In the genomic region with DNA sequence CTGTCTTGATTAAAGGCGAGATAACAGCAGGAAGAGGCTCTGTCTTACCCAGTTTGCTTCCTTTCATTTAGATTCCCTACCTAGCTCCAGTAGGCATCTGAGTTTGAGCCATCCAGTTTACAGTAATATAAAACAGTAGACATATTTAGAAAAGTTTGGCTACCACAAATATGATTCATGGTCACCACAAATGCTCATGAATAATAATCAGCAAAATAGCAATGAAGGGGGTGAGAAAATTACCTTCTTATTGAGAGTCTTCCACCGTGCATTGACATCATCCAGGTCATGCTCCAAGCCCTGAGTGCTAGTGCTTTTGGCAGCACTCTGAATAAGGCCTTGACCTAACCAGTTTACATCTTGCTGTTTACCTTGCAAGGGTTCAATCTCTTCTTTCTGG, we compare ENCODE assay signal across 26 cellular contexts.
A peak's percentile ranks its signal among the peaks of the same experiment; 100 is the strongest.
DNase-seq lines count a peak whose midpoint lies in the region; ATAC-seq and TF ChIP-seq lines count a peak whose summit lies in the region.
"Had no signal": no experiment of that assay in that cellular context is flagged by ENCODE, and none has a peak within 500 bp of the region (broad histone marks: within the 10 kb centered on the region; RNA-seq: fewer than 3 reads in every experiment).

No MANE protein-coding gene starts in this region.

- no CpG with 5 or more reads among the region's 2 CpGs for WGBS in IMR-90 (ENCODE audit: extremely low coverage in 2 of 2, insufficient read length in 1 of 2), 2 experiments
- WGBS in mesenchymal stem cell, result 100% methylated on average over 2 of the region's 2 CpGs

- peaks cover 6% of the 10 kb centered on the region for H3K9me1 ChIP-seq in IMR-90 (ENCODE audit: insufficient read depth, low read length)

- H2BK20ac ChIP-seq in IMR-90 (ENCODE audit: low read depth, low read length), result no peak overlapping the region

- no peaks in the 10 kb centered on the region for H3K27me3 Mint-ChIP-seq in T-helper 17 cell
- H3K27me3 Mint-ChIP-seq: effector memory CD8-positive, alpha-beta T cell had no signal

- no peak overlapping the region for H2BK12ac ChIP-seq in mesenchymal stem cell (ENCODE audit: low read length in 2 of 2)

- no peak overlapping the region for H3K56ac ChIP-seq in IMR-90 (ENCODE audit: extremely low read depth, insufficient read depth, low read length)

- TF ChIP-seq RAD21 in IMR-90 (IDR thresholded peaks at IDR 0.05; ENCODE audit: low read length), result no peak

- H2BK5ac ChIP-seq in IMR-90 (ENCODE audit: low read depth, low read length, poor library complexity, severe bottlenecking) (no peak overlapping the region), mesenchymal stem cell (ENCODE audit: low read depth, low read length, poor library complexity, severe bottlenecking) (no peak overlapping the region)

- H3K23ac ChIP-seq in IMR-90 (ENCODE audit: low read depth, low read length) (peak overlapping the region; percentile 65; the same call in 1 of the 2 replicates), mesenchymal stem cell (ENCODE audit: low read length in 2 of 2) (no peak overlapping the region)

- peak overlapping the region; percentile 12; the same call in 1 of the 2 replicates for H4K5ac ChIP-seq in IMR-90 (ENCODE audit: low read depth, low read length)

- H2BK15ac ChIP-seq in IMR-90 (ENCODE audit: low read depth, low read length) (no peak overlapping the region), mesenchymal stem cell (ENCODE audit: low read depth, poor library complexity, severe bottlenecking) (no peak overlapping the region)

- H2AK5ac ChIP-seq in IMR-90 (ENCODE audit: low read depth, low read length) (peak overlapping the region; percentile 39; the same call in 1 of the 2 replicates), mesenchymal stem cell (ENCODE audit: low read length, severe bottlenecking) (no peak overlapping the region)

- no peak overlapping the region for H3K27ac ChIP-seq in IMR-90 (ENCODE audit: insufficient read depth, low read length)
- peak overlapping the region; percentile 28 for H3K27ac ChIP-seq in mesenchymal stem cell (ENCODE audit: low read length, poor library complexity, severe bottlenecking)
- no peak overlapping the region for H3K27ac ChIP-seq in upper lobe of right lung
- H3K27ac ChIP-seq: adrenal gland, colonic mucosa, ovary, suprapubic skin had no signal

- peak; percentile 49 for DNase-seq in IMR-90
- peak; percentile 34 for DNase-seq in choroid plexus epithelial cell (ENCODE audit: low read depth)
- no peak for DNase-seq in mesenchymal stem cell
- DNase-seq in upper lobe of right lung, result no peak
- no peak for DNase-seq in T-helper 17 cell
- DNase-seq in retina, result no peak
- no peak for DNase-seq in NCI-H1694 treated with DMSO at 0.1 percent for 48 hours (lab: John Stamatoyannopoulos, UW)
- DNase-seq: ACHN; activated B cell treated with CpG ODN at 0.5 μM for 24 hours; activated CD4-positive, alpha-beta T cell treated with anti-CD3 and anti-CD28 coated beads, Interleukin-2, amount 50 U/mL, for 1 hour; activated naive CD4-positive, alpha-beta T cell treated with Interleukin-2 at 50 U/mL for 16 hours; activated T-cell treated with anti-CD3 and anti-CD28 coated beads, Interleukin-2, amount 50 U/mL, for 72 hours; adrenal gland; colonic mucosa; effector memory CD8-positive, alpha-beta T cell; hippocampal formation; MG63; natural killer cell; NCI-H1105 treated with DMSO at 0.1 percent for 48 hours; NCI-H2029; ovary; SIG-M5; stimulated activated CD4-positive, alpha-beta T cell treated with anti-CD3 and anti-CD28 coated beads, Interleukin-4, amount 100 ng/mL, for 1 hour; T-helper 9 cell had no signal

- H3K4me1 Mint-ChIP-seq in T-helper 17 cell, result no peaks in the 10 kb centered on the region
- H3K4me1 Mint-ChIP-seq: activated B cell treated with CpG ODN at 0.5 μM for 24 hours, natural killer cell had no signal

- H4K91ac ChIP-seq in IMR-90 (ENCODE audit: insufficient read depth, low read depth, low read length), result no peak overlapping the region
- H4K91ac ChIP-seq in mesenchymal stem cell (ENCODE audit: low read length), result no peak overlapping the region

- H3K79me1 ChIP-seq in IMR-90 (ENCODE audit: low read depth in 1 of 2, low read length in 2 of 2) (peaks cover 48 to 75% of the 10 kb centered on the region in 2 experiments), mesenchymal stem cell (replicated peaks; ENCODE audit: low read length, poor library complexity, severe bottlenecking) (peaks cover 18% of the 10 kb centered on the region)

- H3K4me1 ChIP-seq in IMR-90 (ENCODE audit: control insufficient read depth, insufficient read depth, low read length), result peaks cover 7% of the 10 kb centered on the region
- H3K4me1 ChIP-seq in mesenchymal stem cell (ENCODE audit: control insufficient read depth, insufficient read depth, low read depth, low read length), result peaks cover 6% of the 10 kb centered on the region
- H3K4me1 ChIP-seq in upper lobe of right lung, result peaks cover 3% of the 10 kb centered on the region
- H3K4me1 ChIP-seq: colonic mucosa had no signal

- H3K4ac ChIP-seq in IMR-90 (ENCODE audit: low read depth, low read length), result no peak overlapping the region
- no peak overlapping the region for H3K4ac ChIP-seq in mesenchymal stem cell (ENCODE audit: low read depth in 1 of 2, low read length in 2 of 2)

- H3K14ac ChIP-seq in IMR-90 (replicated peaks; ENCODE audit: low read depth, low read length), result no peak overlapping the region
- H3K14ac ChIP-seq in mesenchymal stem cell (ENCODE audit: low read length in 2 of 2), result no peak overlapping the region

- H3K4me3 ChIP-seq in IMR-90 (ENCODE audit: insufficient read depth, low read depth, low read length) (no peak overlapping the region), choroid plexus epithelial cell (ENCODE audit: low read depth, low read length) (no peak overlapping the region), mesenchymal stem cell (ENCODE audit: insufficient read depth in 1 of 2, low read depth in 1 of 2, low read length in 2 of 2) (no peak overlapping the region), upper lobe of right lung (peak overlapping the region; percentile 6)
- H3K4me3 ChIP-seq: colonic mucosa, MG63, suprapubic skin had no signal

- no peaks in the 10 kb centered on the region for H3K9me3 ChIP-seq in IMR-90 (ENCODE audit: control insufficient read depth, insufficient read depth, low read length)
- H3K9me3 ChIP-seq in mesenchymal stem cell (ENCODE audit: control insufficient read depth, low read length), result no peaks in the 10 kb centered on the region
- no peaks in the 10 kb centered on the region for H3K9me3 ChIP-seq in upper lobe of right lung
- no peaks in the 10 kb centered on the region for H3K9me3 ChIP-seq in T-helper 17 cell (ENCODE audit: control insufficient read depth, low read length, poor library complexity, severe bottlenecking)
- H3K9me3 ChIP-seq: adrenal gland, colonic mucosa, MG63, ovary, suprapubic skin had no signal

- H3K4me3 Mint-ChIP-seq in T-helper 17 cell, result no peak overlapping the region
- H3K4me3 Mint-ChIP-seq: activated B cell treated with CpG ODN at 0.5 μM for 24 hours; activated T-cell treated with anti-CD3 and anti-CD28 coated beads, Interleukin-2, amount 50 U/mL, for 72 hours; effector memory CD8-positive, alpha-beta T cell; natural killer cell had no signal

- H3K4me2 ChIP-seq in IMR-90 (ENCODE audit: low read depth, low read length) (peak overlapping the region; percentile 45), mesenchymal stem cell (ENCODE audit: low read length, poor library complexity, severe bottlenecking) (no peak overlapping the region)

- POLR2A ChIA-PET in IMR-90 (lab: Charles Lee; ENCODE audit: unreplicated experiment), result no interaction called here

- no TSS peak for BruUV-seq in IMR-90 (replicated peaks; lab: Mats Ljungman, UMichigan)

- H2AK9ac ChIP-seq in IMR-90 (replicated peaks; ENCODE audit: low read depth, low read length, poor library complexity), result no peak overlapping the region

- H2AFZ ChIP-seq in IMR-90 (replicated peaks; ENCODE audit: low read length, poor library complexity) (no peak overlapping the region), mesenchymal stem cell (ENCODE audit: low read depth, low read length) (no peak overlapping the region)

- CTCF ChIA-PET in IMR-90 (lab: Yijun Ruan, JAX), result no interaction called here

- no peak for ATAC-seq in IMR-90 (ENCODE audit: low read depth)
- ATAC-seq in upper lobe of right lung, result no peak
- ATAC-seq in T-helper 17 cell, result no peak
- no peak for ATAC-seq in GM21360 (IDR thresholded peaks at IDR 0.05; ENCODE audit: unreplicated experiment)
- ATAC-seq: activated T-cell treated with anti-CD3 and anti-CD28 coated beads, Interleukin-2, amount 50 U/mL, for 72 hours; effector memory CD8-positive, alpha-beta T cell; natural killer cell had no signal

- TF ChIP-seq POLR2A in IMR-90 (IDR thresholded peaks at IDR 0.05; ENCODE audit: low read depth, low read length), result no peak

- in situ Hi-C loops in IMR-90 (cut with MboI; ENCODE audit: low sequenced_read_pairs), result no loop called here

- dilution Hi-C loops in IMR-90 (cut with HindIII; ENCODE audit: low sequenced_read_pairs, unreplicated experiment), result no loop called here

- 0 out of 4 replicates have a peak overlapping the region, but pooled peaks of 1 of the 2 experiments have one; percentile 26 for H4K8ac ChIP-seq in IMR-90 (ENCODE audit: low read depth in 2 of 2, low read length in 2 of 2)
- H4K8ac ChIP-seq in mesenchymal stem cell (ENCODE audit: low read length), result no peak overlapping the region

- H3K9ac ChIP-seq in IMR-90 (ENCODE audit: low read depth, low read length) (no peak overlapping the region), mesenchymal stem cell (ENCODE audit: low read length) (no peak overlapping the region)

- H3K27me3 ChIP-seq in IMR-90 (ENCODE audit: control insufficient read depth, insufficient read depth, low read length) (no peaks in the 10 kb centered on the region), mesenchymal stem cell (ENCODE audit: control insufficient read depth in 1 of 2, insufficient read depth in 1 of 2, low read length in 2 of 2) (no peaks in the 10 kb centered on the region), upper lobe of right lung (no peaks in the 10 kb centered on the region)
- H3K27me3 ChIP-seq: adrenal gland, colonic mucosa, MG63, ovary, suprapubic skin had no signal

- intact Hi-C loops in IMR-90 (cut with micrococcal nuclease), result no loop called here
- intact Hi-C loops in upper lobe of right lung (cut with DNase I), result no loop called here

- TF ChIP-seq CTCF in IMR-90 (conservative IDR thresholded peaks at IDR 0.05; ENCODE audit: low read depth, low read length) (no peak), choroid plexus epithelial cell (conservative IDR thresholded peaks at IDR 0.05; ENCODE audit: low read depth, low read length) (no peak), upper lobe of right lung (IDR thresholded peaks at IDR 0.05) (no peak)

- H3K18ac ChIP-seq in IMR-90 (ENCODE audit: low read depth, low read length), result peak overlapping the region; percentile 24; the same call in 1 of the 2 replicates
- no peak overlapping the region for H3K18ac ChIP-seq in mesenchymal stem cell (ENCODE audit: low read depth in 1 of 2, low read length in 2 of 2)

- H3K36me3 ChIP-seq in IMR-90 (ENCODE audit: control insufficient read depth, insufficient read depth, low read length), result peaks cover 29% of the 10 kb centered on the region
- peaks cover 3 to 54% of the 10 kb centered on the region in 2 experiments for H3K36me3 ChIP-seq in mesenchymal stem cell (ENCODE audit: control insufficient read depth in 1 of 2, insufficient read depth in 2 of 2, low read depth in 1 of 2, low read length in 2 of 2)
- H3K36me3 ChIP-seq in upper lobe of right lung, result peaks cover 35% of the 10 kb centered on the region
- H3K36me3 ChIP-seq: colonic mucosa, ovary had no signal

- H4K20me1 ChIP-seq in IMR-90 (ENCODE audit: insufficient read depth, low read length), result peaks cover 4% of the 10 kb centered on the region; the same call in 1 of the 2 replicates

- H3K27ac Mint-ChIP-seq in T-helper 17 cell, result no peak overlapping the region
- H3K27ac Mint-ChIP-seq: activated B cell treated with CpG ODN at 0.5 μM for 24 hours; activated T-cell treated with anti-CD3 and anti-CD28 coated beads, Interleukin-2, amount 50 U/mL, for 72 hours; effector memory CD8-positive, alpha-beta T cell; natural killer cell had no signal

- peaks cover 2% of the 10 kb centered on the region for H3K36me3 Mint-ChIP-seq in T-helper 17 cell (ENCODE audit: low read depth)
- H3K36me3 Mint-ChIP-seq: natural killer cell had no signal

- H2BK120ac ChIP-seq in IMR-90 (ENCODE audit: low read depth, low read length), result no peak overlapping the region
- H2BK120ac ChIP-seq in mesenchymal stem cell (ENCODE audit: low read depth, low read length), result no peak overlapping the region

Comparison
In these comparisons a context has a peak if more than half of its experiments do, and no peak if none do; other contexts are left out.
1. DNase-seq: peak in IMR-90 (single experiment) and choroid plexus epithelial cell (single experiment); none in mesenchymal stem cell (single experiment), upper lobe of right lung (single experiment), T-helper 17 cell (0 of 3), retina (single experiment) and NCI-H1694 treated with DMSO at 0.1 percent for 48 hours (single experiment).